8 cellular contexts compared by ENCODE assay signal in genomic region chr22:38793721-38794466, GRCh38. TPM values are rescaled to one million over a fixed set of nuclear protein-coding genes. Genes with fewer than 3 reads are reported as not detected.
A peak's percentile ranks its signal among the peaks of the same experiment; 100 is the strongest.
DNase-seq lines count a peak whose midpoint lies in the region; ATAC-seq lines count a peak whose summit lies in the region.

Gene DNAL4 (minus strand): TSS chr22:38794143. CDS start chr22:38782731, 11,412 bp downstream.

- peak within 1 kb of the TSS; percentile 85 to 90 for H3K4me3 Mint-ChIP-seq in effector memory CD8-positive, alpha-beta T cell

- peaks cover 31 to 34% of the 10 kb centered on the region in 2 donors for H3K27me3 Mint-ChIP-seq in effector memory CD8-positive, alpha-beta T cell

- H3K36me3 Mint-ChIP-seq in effector memory CD8-positive, alpha-beta T cell (ENCODE audit: insufficient read depth), result peaks cover 3% of the 10 kb centered on the region

- H3K9me3 Mint-ChIP-seq in effector memory CD8-positive, alpha-beta T cell, result peaks cover 0 to 1% of the 10 kb centered on the region in 2 donors

- DNase-seq in COLO668 (lab: John Stamatoyannopoulos, UW; ENCODE audit: unreplicated experiment) (peak; percentile 94), HT1080 (ENCODE audit: low read depth) (peak; percentile 96), NOMO-1 (lab: John Stamatoyannopoulos, UW; ENCODE audit: unreplicated experiment in 2 of 2) (peak; percentile 96 to 98), lung microvascular endothelial cell (ENCODE audit: low read depth in 2 of 2) (peak; percentile 97 to 98)
- peak; percentile 57 to 74 (median 72) for DNase-seq in activated CD8-positive, alpha-beta memory T cell treated with anti-CD3 and anti-CD28 coated beads for 48 hours (ENCODE audit: low read depth in 2 of 3, low spot score in 2 of 3)
- peak; percentile 89 to 94 (median 93) for DNase-seq in effector memory CD8-positive, alpha-beta T cell
- peak; percentile 68 to 88 (median 81) for DNase-seq in stimulated activated CD4-positive, alpha-beta T cell treated with anti-CD3 and anti-CD28 coated beads, TNF-alpha, amount 100 ng/mL, for 4 hours (ENCODE audit: low read depth in 3 of 3)

- H3K27ac Mint-ChIP-seq in effector memory CD8-positive, alpha-beta T cell, result peak within 1 kb of the TSS; percentile 87 to 92

- ATAC-seq in GM21367 (IDR thresholded peaks at IDR 0.05; ENCODE audit: unreplicated experiment), result peak; percentile 81
- peak; percentile 96 for ATAC-seq in effector memory CD8-positive, alpha-beta T cell (replicated peaks)

- H3K4me1 Mint-ChIP-seq in effector memory CD8-positive, alpha-beta T cell (ENCODE audit: low read depth in 2 of 2), result peaks cover 14 to 15% of the 10 kb centered on the region in 2 donors

RNA-seq across cellular contexts. Expression of gene DNAL4, which starts in this region (rescaled TPM):
- total RNA-seq in HT1080 (2014; rRNA removed; shearing (Covaris generic)), result 3.1 and 6.9 TPM in 2 replicates
- 10.7 and 17.4 TPM in 2 replicates for polyA plus RNA-seq in HT1080 (2015; cell fraction: cytosol; rRNA removed)
- 6.5 and 7.6 TPM in 2 replicates for polyA plus RNA-seq in HT1080 (2015; cell fraction: nucleus; rRNA removed)
- total RNA-seq in lung microvascular endothelial cell, result 12.0 and 15.1 TPM in 2 replicates

Comparison
In these comparisons a context has a peak if more than half of its experiments do, and no peak if none do; other contexts are left out.
1. Peak in every context shown above with its lines: DNase-seq and ATAC-seq.